In the genomic region with DNA sequence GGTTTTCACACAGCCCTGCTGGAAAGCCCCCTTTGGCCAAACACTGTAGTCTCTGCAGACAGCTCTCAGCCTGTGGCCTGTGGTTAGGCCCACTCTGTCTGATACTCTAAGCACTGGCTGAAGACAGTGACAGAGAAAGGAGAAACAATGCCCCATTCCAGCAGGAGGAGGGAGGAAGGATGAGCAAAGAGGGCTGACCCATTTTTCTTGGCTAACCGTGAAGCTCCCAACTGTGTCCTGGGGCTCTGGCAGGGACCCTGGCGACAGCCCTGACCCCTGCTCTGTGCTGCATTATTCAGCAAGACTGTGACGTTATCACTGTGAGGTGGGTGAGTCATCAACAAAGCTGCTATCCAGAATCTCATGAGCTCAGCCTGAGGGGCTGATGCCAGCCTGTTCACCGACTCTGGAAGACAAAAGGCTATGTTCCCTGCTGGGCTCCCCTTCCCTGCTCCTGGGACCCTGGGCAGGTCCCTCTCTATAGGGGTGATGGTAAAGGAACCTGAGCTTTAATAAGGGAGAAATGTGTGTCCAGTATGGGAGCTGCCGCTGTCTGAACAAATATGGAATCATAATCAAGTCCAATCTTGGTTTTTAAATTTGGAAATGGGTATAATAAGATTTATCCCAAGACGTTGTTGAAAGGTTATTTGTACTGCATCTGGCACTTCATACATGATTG, we compare ENCODE assay signal across 1 cellular context.
TF ChIP-seq lines count a peak whose summit lies in the region.

No MANE protein-coding gene starts in this region.

TF ChIP-seq in HEK293, 187 proteins besides CTCF, POLR2A, EP300 and RAD21 (continued from another document and continues in another):
- TF ChIP-seq, protein P1, sequence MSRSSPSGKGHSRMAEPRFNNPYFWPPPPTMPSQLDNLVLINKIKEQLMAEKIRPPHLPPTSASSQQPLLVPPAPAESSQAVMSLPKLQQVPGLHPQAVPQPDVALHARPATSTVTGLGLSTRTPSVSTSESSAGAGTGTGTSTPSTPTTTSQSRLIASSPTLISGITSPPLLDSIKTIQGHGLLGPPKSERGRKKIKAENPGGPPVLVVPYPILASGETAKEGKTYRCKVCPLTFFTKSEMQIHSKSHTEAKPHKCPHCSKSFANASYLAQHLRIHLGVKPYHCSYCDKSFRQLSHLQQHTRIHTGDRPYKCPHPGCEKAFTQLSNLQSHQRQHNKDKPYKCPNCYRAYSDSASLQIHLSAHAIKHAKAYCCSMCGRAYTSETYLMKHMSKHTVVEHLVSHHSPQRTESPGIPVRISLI (tag by site-specific recombination; IDR thresholded peaks at IDR 0.05) = no peak
- TF ChIP-seq ZNF354C (tag by site-specific recombination; IDR thresholded peaks at IDR 0.05; ENCODE audit: borderline replicate concordance, low read depth) (no peak), REPIN1 (tag by site-specific recombination; IDR thresholded peaks at IDR 0.05; ENCODE audit: low read depth) (no peak), ZNF501 (tag by site-specific recombination; IDR thresholded peaks at IDR 0.05) (peak; percentile 85), ZNF660 (tag by site-specific recombination; IDR thresholded peaks at IDR 0.05) (peak; percentile 93), ZNF639 (tag by site-specific recombination; IDR thresholded peaks at IDR 0.05) (peak; percentile 75; the same call in 1 of the 2 replicates), ZNF621 (tag by site-specific recombination; IDR thresholded peaks at IDR 0.05) (no peak), GLIS2 (tag by site-specific recombination; IDR thresholded peaks at IDR 0.05) (no peak), SALL2 (tag by site-specific recombination; IDR thresholded peaks at IDR 0.05; ENCODE audit: borderline replicate concordance) (no peak), ZNF677 (tag by site-specific recombination; IDR thresholded peaks at IDR 0.05) (no peak), ZNF544 (tag by site-specific recombination; IDR thresholded peaks at IDR 0.05) (no peak), ZNF132 (tag by site-specific recombination; IDR thresholded peaks at IDR 0.05; ENCODE audit: borderline replicate concordance) (no peak), ZFP37 (tag by site-specific recombination; IDR thresholded peaks at IDR 0.05) (peak; percentile 97), ZEB2 (tag by site-specific recombination; IDR thresholded peaks at IDR 0.05) (peak; percentile 54; the same call in 1 of the 2 replicates), GFI1B (tag by site-specific recombination; IDR thresholded peaks at IDR 0.05) (no peak), BCL11B (tag by site-specific recombination; IDR thresholded peaks at IDR 0.05; ENCODE audit: low read depth) (no peak), ZNF560 (tag by site-specific recombination; IDR thresholded peaks at IDR 0.05; ENCODE audit: borderline replicate concordance) (no peak), ZNF10 (tag by site-specific recombination; IDR thresholded peaks at IDR 0.05) (no peak), ZNF670 (tag by site-specific recombination; IDR thresholded peaks at IDR 0.05; ENCODE audit: low read depth) (no peak), KLF7 (tag by site-specific recombination; IDR thresholded peaks at IDR 0.05; ENCODE audit: borderline replicate concordance) (no peak), ZNF23 (tag by site-specific recombination; IDR thresholded peaks at IDR 0.05; ENCODE audit: borderline replicate concordance) (no peak), ZSCAN23 (tag by site-specific recombination; IDR thresholded peaks at IDR 0.05) (no peak), ZNF350 (tag by site-specific recombination; IDR thresholded peaks at IDR 0.05) (no peak), SCRT2 (tag by site-specific recombination; IDR thresholded peaks at IDR 0.05) (peak; percentile 55; the same call in 1 of the 2 replicates), ZNF530 (tag by site-specific recombination; IDR thresholded peaks at IDR 0.05; ENCODE audit: low read depth) (no peak), HIC1 (tag by site-specific recombination; IDR thresholded peaks at IDR 0.05) (peak; percentile 95), ZNF16 (tag by site-specific recombination; IDR thresholded peaks at IDR 0.05; ENCODE audit: low read depth) (no peak), ZNF514 (tag by site-specific recombination; IDR thresholded peaks at IDR 0.05) (no peak)
- TF ChIP-seq, protein P2, sequence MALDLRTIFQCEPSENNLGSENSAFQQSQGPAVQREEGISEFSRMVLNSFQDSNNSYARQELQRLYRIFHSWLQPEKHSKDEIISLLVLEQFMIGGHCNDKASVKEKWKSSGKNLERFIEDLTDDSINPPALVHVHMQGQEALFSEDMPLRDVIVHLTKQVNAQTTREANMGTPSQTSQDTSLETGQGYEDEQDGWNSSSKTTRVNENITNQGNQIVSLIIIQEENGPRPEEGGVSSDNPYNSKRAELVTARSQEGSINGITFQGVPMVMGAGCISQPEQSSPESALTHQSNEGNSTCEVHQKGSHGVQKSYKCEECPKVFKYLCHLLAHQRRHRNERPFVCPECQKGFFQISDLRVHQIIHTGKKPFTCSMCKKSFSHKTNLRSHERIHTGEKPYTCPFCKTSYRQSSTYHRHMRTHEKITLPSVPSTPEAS (tag by site-specific recombination; IDR thresholded peaks at IDR 0.05) = no peak
- TF ChIP-seq, protein P3, sequence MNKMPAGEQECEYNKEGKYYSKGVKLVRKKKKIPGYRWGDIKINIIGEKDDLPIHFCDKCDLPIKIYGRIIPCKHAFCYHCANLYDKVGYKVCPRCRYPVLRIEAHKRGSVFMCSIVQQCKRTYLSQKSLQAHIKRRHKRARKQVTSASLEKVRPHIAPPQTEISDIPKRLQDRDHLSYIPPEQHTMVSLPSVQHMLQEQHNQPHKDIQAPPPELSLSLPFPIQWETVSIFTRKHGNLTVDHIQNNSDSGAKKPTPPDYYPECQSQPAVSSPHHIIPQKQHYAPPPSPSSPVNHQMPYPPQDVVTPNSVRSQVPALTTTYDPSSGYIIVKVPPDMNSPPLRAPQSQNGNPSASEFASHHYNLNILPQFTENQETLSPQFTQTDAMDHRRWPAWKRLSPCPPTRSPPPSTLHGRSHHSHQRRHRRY (tag by site-specific recombination; IDR thresholded peaks at IDR 0.05) = no peak
- TF ChIP-seq, protein P4, sequence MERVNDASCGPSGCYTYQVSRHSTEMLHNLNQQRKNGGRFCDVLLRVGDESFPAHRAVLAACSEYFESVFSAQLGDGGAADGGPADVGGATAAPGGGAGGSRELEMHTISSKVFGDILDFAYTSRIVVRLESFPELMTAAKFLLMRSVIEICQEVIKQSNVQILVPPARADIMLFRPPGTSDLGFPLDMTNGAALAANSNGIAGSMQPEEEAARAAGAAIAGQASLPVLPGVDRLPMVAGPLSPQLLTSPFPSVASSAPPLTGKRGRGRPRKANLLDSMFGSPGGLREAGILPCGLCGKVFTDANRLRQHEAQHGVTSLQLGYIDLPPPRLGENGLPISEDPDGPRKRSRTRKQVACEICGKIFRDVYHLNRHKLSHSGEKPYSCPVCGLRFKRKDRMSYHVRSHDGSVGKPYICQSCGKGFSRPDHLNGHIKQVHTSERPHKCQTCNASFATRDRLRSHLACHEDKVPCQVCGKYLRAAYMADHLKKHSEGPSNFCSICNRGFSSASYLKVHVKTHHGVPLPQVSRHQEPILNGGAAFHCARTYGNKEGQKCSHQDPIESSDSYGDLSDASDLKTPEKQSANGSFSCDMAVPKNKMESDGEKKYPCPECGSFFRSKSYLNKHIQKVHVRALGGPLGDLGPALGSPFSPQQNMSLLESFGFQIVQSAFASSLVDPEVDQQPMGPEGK (tag by site-specific recombination; IDR thresholded peaks at IDR 0.05) = peak; percentile 38; the same call in 1 of the 2 replicates
- TF ChIP-seq, protein P5, sequence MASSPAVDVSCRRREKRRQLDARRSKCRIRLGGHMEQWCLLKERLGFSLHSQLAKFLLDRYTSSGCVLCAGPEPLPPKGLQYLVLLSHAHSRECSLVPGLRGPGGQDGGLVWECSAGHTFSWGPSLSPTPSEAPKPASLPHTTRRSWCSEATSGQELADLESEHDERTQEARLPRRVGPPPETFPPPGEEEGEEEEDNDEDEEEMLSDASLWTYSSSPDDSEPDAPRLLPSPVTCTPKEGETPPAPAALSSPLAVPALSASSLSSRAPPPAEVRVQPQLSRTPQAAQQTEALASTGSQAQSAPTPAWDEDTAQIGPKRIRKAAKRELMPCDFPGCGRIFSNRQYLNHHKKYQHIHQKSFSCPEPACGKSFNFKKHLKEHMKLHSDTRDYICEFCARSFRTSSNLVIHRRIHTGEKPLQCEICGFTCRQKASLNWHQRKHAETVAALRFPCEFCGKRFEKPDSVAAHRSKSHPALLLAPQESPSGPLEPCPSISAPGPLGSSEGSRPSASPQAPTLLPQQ (tag by site-specific recombination; IDR thresholded peaks at IDR 0.05) = peak; percentile 66
- TF ChIP-seq, protein P6, sequence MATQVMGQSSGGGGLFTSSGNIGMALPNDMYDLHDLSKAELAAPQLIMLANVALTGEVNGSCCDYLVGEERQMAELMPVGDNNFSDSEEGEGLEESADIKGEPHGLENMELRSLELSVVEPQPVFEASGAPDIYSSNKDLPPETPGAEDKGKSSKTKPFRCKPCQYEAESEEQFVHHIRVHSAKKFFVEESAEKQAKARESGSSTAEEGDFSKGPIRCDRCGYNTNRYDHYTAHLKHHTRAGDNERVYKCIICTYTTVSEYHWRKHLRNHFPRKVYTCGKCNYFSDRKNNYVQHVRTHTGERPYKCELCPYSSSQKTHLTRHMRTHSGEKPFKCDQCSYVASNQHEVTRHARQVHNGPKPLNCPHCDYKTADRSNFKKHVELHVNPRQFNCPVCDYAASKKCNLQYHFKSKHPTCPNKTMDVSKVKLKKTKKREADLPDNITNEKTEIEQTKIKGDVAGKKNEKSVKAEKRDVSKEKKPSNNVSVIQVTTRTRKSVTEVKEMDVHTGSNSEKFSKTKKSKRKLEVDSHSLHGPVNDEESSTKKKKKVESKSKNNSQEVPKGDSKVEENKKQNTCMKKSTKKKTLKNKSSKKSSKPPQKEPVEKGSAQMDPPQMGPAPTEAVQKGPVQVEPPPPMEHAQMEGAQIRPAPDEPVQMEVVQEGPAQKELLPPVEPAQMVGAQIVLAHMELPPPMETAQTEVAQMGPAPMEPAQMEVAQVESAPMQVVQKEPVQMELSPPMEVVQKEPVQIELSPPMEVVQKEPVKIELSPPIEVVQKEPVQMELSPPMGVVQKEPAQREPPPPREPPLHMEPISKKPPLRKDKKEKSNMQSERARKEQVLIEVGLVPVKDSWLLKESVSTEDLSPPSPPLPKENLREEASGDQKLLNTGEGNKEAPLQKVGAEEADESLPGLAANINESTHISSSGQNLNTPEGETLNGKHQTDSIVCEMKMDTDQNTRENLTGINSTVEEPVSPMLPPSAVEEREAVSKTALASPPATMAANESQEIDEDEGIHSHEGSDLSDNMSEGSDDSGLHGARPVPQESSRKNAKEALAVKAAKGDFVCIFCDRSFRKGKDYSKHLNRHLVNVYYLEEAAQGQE (tag by site-specific recombination; IDR thresholded peaks at IDR 0.05) = peak; percentile 69
- TF ChIP-seq, protein P7, sequence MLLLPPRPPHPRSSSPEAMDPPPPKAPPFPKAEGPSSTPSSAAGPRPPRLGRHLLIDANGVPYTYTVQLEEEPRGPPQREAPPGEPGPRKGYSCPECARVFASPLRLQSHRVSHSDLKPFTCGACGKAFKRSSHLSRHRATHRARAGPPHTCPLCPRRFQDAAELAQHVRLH (tag by site-specific recombination; IDR thresholded peaks at IDR 0.05) = no peak
- TF ChIP-seq, protein P8, sequence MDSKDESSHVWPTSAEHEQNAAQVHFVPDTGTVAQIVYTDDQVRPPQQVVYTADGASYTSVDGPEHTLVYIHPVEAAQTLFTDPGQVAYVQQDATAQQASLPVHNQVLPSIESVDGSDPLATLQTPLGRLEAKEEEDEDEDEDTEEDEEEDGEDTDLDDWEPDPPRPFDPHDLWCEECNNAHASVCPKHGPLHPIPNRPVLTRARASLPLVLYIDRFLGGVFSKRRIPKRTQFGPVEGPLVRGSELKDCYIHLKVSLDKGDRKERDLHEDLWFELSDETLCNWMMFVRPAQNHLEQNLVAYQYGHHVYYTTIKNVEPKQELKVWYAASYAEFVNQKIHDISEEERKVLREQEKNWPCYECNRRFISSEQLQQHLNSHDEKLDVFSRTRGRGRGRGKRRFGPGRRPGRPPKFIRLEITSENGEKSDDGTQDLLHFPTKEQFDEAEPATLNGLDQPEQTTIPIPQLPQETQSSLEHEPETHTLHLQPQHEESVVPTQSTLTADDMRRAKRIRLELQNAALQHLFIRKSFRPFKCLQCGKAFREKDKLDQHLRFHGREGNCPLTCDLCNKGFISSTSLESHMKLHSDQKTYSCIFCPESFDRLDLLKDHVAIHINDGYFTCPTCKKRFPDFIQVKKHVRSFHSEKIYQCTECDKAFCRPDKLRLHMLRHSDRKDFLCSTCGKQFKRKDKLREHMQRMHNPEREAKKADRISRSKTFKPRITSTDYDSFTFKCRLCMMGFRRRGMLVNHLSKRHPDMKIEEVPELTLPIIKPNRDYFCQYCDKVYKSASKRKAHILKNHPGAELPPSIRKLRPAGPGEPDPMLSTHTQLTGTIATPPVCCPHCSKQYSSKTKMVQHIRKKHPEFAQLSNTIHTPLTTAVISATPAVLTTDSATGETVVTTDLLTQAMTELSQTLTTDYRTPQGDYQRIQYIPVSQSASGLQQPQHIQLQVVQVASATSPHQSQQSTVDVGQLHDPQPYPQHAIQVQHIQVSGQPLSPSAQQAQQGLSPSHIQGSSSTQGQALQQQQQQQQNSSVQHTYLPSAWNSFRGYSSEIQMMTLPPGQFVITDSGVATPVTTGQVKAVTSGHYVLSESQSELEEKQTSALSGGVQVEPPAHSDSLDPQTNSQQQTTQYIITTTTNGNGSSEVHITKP (tag by site-specific recombination; IDR thresholded peaks at IDR 0.05) = peak; percentile 94
